Comparison of ENCODE assay signal across 11 cellular contexts in genomic region chr2:219782999-219783398, GRCh38.
A peak's percentile ranks its signal among the peaks of the same experiment; 100 is the strongest.
DNase-seq lines count a peak whose midpoint lies in the region; TF ChIP-seq lines count a peak whose summit lies in the region.
"Had no signal": no experiment of that assay in that cellular context is flagged by ENCODE, and none has a peak within 500 bp of the region (broad histone marks: within the 10 kb centered on the region; RNA-seq: fewer than 3 reads in every experiment).

No MANE protein-coding gene starts in this region.

- H3K4me2 ChIP-seq in neural progenitor cell = no peak overlapping the region
- H3K4me2 ChIP-seq: BLaER1 treated with 17β-estradiol and CSF1 and Interleukin-3, amounts not matched to agents 10 nM and 100 nM had no signal

- no peaks in the 10 kb centered on the region for H3F3A ChIP-seq in neural progenitor cell (ENCODE audit: low read depth)

- H3K4me3 Mint-ChIP-seq in brain (peak overlapping the region in 1 of 5 experiments; percentile 15), neural progenitor cell (no peak overlapping the region)
- H3K4me3 Mint-ChIP-seq: CD4-positive, CD25-positive, alpha-beta regulatory T cell had no signal

- H4K20me1 ChIP-seq in neural progenitor cell (ENCODE audit: low read depth) = no peaks in the 10 kb centered on the region
- H4K20me1 ChIP-seq: BLaER1 treated with 17β-estradiol and CSF1 and Interleukin-3, amounts not matched to agents 10 nM and 100 nM had no signal

- H3K27me3 ChIP-seq in BJ (ENCODE audit: control insufficient read depth, insufficient read depth, low read length) (no peaks in the 10 kb centered on the region), neural progenitor cell (no peaks in the 10 kb centered on the region)
- H3K27me3 ChIP-seq: BLaER1 treated with 17β-estradiol and CSF1 and Interleukin-3, amounts not matched to agents 10 nM and 100 nM had no signal

- H3K9ac ChIP-seq in neural progenitor cell = no peak overlapping the region
- H3K9ac ChIP-seq: BLaER1 treated with 17β-estradiol and CSF1 and Interleukin-3, amounts not matched to agents 10 nM and 100 nM had no signal

- TF ChIP-seq CTCF in BJ (IDR thresholded peaks at IDR 0.05; ENCODE audit: insufficient read depth, low read depth, low read length) (no peak), HFF-Myc (IDR thresholded peaks at IDR 0.05; ENCODE audit: low read depth, low read length, missing control alignments) (no peak), brain (conservative IDR thresholded peaks at IDR 0.05) (no peak), neural progenitor cell (IDR thresholded peaks at IDR 0.05) (no peak)

- H3K36me3 Mint-ChIP-seq in brain (no peaks in the 10 kb centered on the region), neural progenitor cell (no peaks in the 10 kb centered on the region)
- H3K36me3 Mint-ChIP-seq: CD4-positive, CD25-positive, alpha-beta regulatory T cell had no signal

- H3K4me3 ChIP-seq in BJ (ENCODE audit: low read depth, low read length) (no peak overlapping the region), HFF-Myc (replicated peaks; ENCODE audit: low read depth, low read length) (no peak overlapping the region), neural progenitor cell (no peak overlapping the region)
- H3K4me3 ChIP-seq: BLaER1 treated with 17β-estradiol and CSF1 and Interleukin-3, amounts not matched to agents 10 nM and 100 nM; K562 had no signal

- H3K36me3 ChIP-seq in BJ (ENCODE audit: control insufficient read depth, insufficient read depth, low read length) (no peaks in the 10 kb centered on the region), neural progenitor cell (no peaks in the 10 kb centered on the region)
- H3K36me3 ChIP-seq: BLaER1 treated with 17β-estradiol and CSF1 and Interleukin-3, amounts not matched to agents 10 nM and 100 nM had no signal

- DNase-seq in BJ (ENCODE audit: low read depth) (peak; percentile 8), HFF-Myc (ENCODE audit: extremely low read depth, low read depth) (peak; percentile 41), neural progenitor cell (ENCODE audit: low spot score) (peak; percentile 6), GOT3 (lab: John Stamatoyannopoulos, UW) (no peak)
- DNase-seq in stimulated activated naive CD4-positive, alpha-beta T cell treated with Interleukin-2 at 50 U/mL for 16 hours (lab: John Stamatoyannopoulos, UW) = no peak
- no peak for DNase-seq in stimulated activated naive CD4-positive, alpha-beta T cell (lab: John Stamatoyannopoulos, UW)
- DNase-seq: CD4-positive, CD25-positive, alpha-beta regulatory T cell; DMS79 had no signal

- H3K9me3 Mint-ChIP-seq in brain (peaks cover 0 to 5% (median 2%) of the 10 kb centered on the region in 5 experiments), neural progenitor cell (no peaks in the 10 kb centered on the region)

- POLR2A ChIA-PET in BJ (lab: Charles Lee) = no interaction called here

- H3K4me1 ChIP-seq in neural progenitor cell = peaks cover 9% of the 10 kb centered on the region
- H3K4me1 ChIP-seq: BLaER1 treated with 17β-estradiol and CSF1 and Interleukin-3, amounts not matched to agents 10 nM and 100 nM had no signal

- H3K27ac Mint-ChIP-seq in brain = peak overlapping the region in 4 of 5 experiments; percentile 46 to 79 (median 51)
- no peak overlapping the region for H3K27ac Mint-ChIP-seq in neural progenitor cell
- H3K27ac Mint-ChIP-seq: CD4-positive, CD25-positive, alpha-beta regulatory T cell had no signal

- H3K27ac ChIP-seq in neural progenitor cell = no peak overlapping the region
- H3K27ac ChIP-seq: BLaER1 treated with 17β-estradiol and CSF1 and Interleukin-3, amounts not matched to agents 10 nM and 100 nM had no signal

- CTCF ChIA-PET in BJ (lab: Yijun Ruan, JAX) = no interaction called here

- H3K79me2 ChIP-seq in neural progenitor cell (ENCODE audit: low read depth) = no peaks in the 10 kb centered on the region

- H3K27me3 Mint-ChIP-seq in brain (no peaks in the 10 kb centered on the region), neural progenitor cell (ENCODE audit: insufficient read depth, low read depth) (peaks cover 2% of the 10 kb centered on the region)

- no peaks in the 10 kb centered on the region for H3K9me3 ChIP-seq in neural progenitor cell (ENCODE audit: low read depth)

- H2AFZ ChIP-seq in neural progenitor cell (replicated peaks) = peak overlapping the region; percentile 1

- H3K4me1 Mint-ChIP-seq in brain = peaks cover 33% of the 10 kb centered on the region
- peaks cover 12% of the 10 kb centered on the region for H3K4me1 Mint-ChIP-seq in neural progenitor cell
- H3K4me1 Mint-ChIP-seq: CD4-positive, CD25-positive, alpha-beta regulatory T cell had no signal

Comparison
In these comparisons a context has a peak if more than half of its experiments do, and no peak if none do; other contexts are left out.
1. DNase-seq: peak in BJ (single experiment), HFF-Myc (single experiment) and neural progenitor cell (single experiment); none in GOT3 (single experiment), stimulated activated naive CD4-positive, alpha-beta T cell treated with Interleukin-2 at 50 U/mL for 16 hours (single experiment) and stimulated activated naive CD4-positive, alpha-beta T cell (0 of 6).